In the genomic region with DNA sequence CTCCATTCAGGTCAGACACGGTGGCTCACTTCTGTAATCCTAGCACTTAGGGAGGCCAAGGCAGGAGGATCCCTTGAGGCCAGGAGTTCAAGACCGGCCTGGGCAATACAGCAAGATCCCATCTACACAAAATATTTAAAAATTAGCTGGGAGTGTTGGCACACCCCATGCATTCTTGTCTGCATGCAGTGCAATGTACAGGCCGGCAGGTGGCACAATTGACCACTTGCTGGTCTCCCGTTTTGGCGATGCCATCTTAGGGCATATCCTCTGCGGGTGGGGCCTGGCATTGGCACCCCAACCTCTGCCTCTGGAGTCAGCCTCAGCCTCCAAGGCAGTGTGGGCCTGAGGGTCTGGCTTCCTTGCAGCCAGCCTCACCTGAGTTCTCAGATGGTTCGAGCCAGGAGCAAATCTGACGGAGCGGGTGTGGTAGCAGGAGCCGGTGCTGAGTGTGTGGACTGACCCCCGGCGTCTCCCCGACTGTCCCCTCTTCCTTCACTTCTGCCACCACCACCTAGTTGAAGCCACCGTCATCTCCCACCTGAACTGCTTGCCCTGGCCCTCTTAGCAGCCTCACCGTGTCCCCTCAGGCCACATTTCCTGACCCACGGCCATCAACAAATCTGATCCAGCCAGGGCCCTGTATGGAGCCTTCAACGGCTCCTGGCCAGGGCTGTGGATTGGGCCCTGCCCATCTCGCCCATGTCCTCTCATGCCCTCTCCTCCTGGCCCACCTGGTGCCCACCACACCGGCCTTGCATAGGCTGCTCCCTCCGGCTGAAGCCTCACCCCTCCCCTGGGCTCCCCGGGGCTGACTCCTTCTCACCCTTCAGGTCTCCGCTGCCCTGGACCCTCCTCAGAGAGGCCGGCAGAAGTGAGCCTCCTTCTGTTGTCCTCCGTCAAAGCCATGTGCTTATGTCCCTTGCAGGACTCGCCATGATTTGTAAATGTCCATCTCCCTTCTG, we compare ENCODE assay signal across 8 cellular contexts. TPM values are rescaled to one million over a fixed set of nuclear protein-coding genes. Genes with fewer than 3 reads are reported as not detected.
DNase-seq lines count a peak whose midpoint lies in the region; ATAC-seq and TF ChIP-seq lines count a peak whose summit lies in the region.

No MANE protein-coding gene starts in this region.

- no peaks in the 10 kb centered on the region for H4K20me1 ChIP-seq in OCI-LY1 (ENCODE audit: insufficient read depth, low read length)

- no peaks in the 10 kb centered on the region for H3K79me2 ChIP-seq in OCI-LY1 (ENCODE audit: insufficient read depth, low read length)

- intact Hi-C loops in testis (cut with DNase I; ENCODE audit: low total_unique reads) = loop anchor here (10.0 kb wide), 1 partner anchor 392 kb away; no protein-coding TSS in a partner anchor

- no peaks in the 10 kb centered on the region for H3K36me3 ChIP-seq in BE2C
- no peaks in the 10 kb centered on the region for H3K36me3 ChIP-seq in OCI-LY1 (ENCODE audit: insufficient read depth, low read length)
- no peaks in the 10 kb centered on the region for H3K36me3 ChIP-seq in testis (ENCODE audit: low read depth, missing control alignments)

- H3K4me3 ChIP-seq in BE2C (ENCODE audit: low read depth, low read length) (no peak overlapping the region), OCI-LY1 (ENCODE audit: low read depth, low read length, poor library complexity, severe bottlenecking) (no peak overlapping the region), testis (no peak overlapping the region)

- H3K27me3 ChIP-seq in BE2C (no peaks in the 10 kb centered on the region), OCI-LY1 (ENCODE audit: insufficient read depth, low read length) (no peaks in the 10 kb centered on the region), testis (no peaks in the 10 kb centered on the region)

- TF ChIP-seq CTCF in BE2C (IDR thresholded peaks at IDR 0.05; ENCODE audit: low read depth, low read length) (peak; percentile 92), OCI-LY1 (IDR thresholded peaks at IDR 0.05; ENCODE audit: low read length) (peak; percentile 96), testis (IDR thresholded peaks at IDR 0.05) (peak; percentile 67 to 85 (median 82))

- no peak overlapping the region for H3K4me2 ChIP-seq in OCI-LY1 (ENCODE audit: low read length)

- H3K9me2 ChIP-seq in OCI-LY1 (ENCODE audit: low read depth, low read length) = no peaks in the 10 kb centered on the region

- H3K4me1 ChIP-seq in BE2C = no peaks in the 10 kb centered on the region
- no peaks in the 10 kb centered on the region for H3K4me1 ChIP-seq in OCI-LY1 (ENCODE audit: insufficient read depth, low read length, severe bottlenecking)
- no peaks in the 10 kb centered on the region for H3K4me1 ChIP-seq in testis

- no peak for TF ChIP-seq POLR2A in testis (IDR thresholded peaks at IDR 0.05)

- H3K9me3 ChIP-seq in BE2C (no peaks in the 10 kb centered on the region), OCI-LY1 (ENCODE audit: low read length) (no peaks in the 10 kb centered on the region), testis (no peaks in the 10 kb centered on the region)

- DNase-seq in BE2C (peak; percentile 60), HCEC 1CT (peak; percentile 40), activated T-cell treated with anti-CD3 and anti-CD28 coated beads for 4 hours (peak; percentile 59), fibroblast of gingiva (ENCODE audit: low read depth) (peak; percentile 34), non-pigmented ciliary epithelial cell (ENCODE audit: low read depth) (peak; percentile 9), testis (peak; percentile 51)

- 72 to 79% methylated on average over 21 to 25 of the region's 25 CpGs for WGBS in testis, 2 donors

- H2AFZ ChIP-seq in OCI-LY1 (ENCODE audit: low read length) = no peak overlapping the region

- no peak overlapping the region for H3K9ac ChIP-seq in OCI-LY1 (ENCODE audit: low read length)

- no peaks in the 10 kb centered on the region for H3F3A ChIP-seq in OCI-LY1 (ENCODE audit: insufficient read depth, low read length)

- no peak for ATAC-seq in GM21717 (IDR thresholded peaks at IDR 0.05; ENCODE audit: unreplicated experiment)

- H3K27ac ChIP-seq in OCI-LY1 (ENCODE audit: low read depth, low read length, poor library complexity, severe bottlenecking) (no peak overlapping the region), testis (no peak overlapping the region)

RNA-seq across cellular contexts. Expression of a gene that starts 44.0 kb away (rescaled TPM):
- not detected for polyA plus RNA-seq in BE2C (2012; ENCODE audit: insufficient read depth, insufficient read length, low read depth)
- total RNA-seq in testis = 1 to 10 TPM; 4.9 to 9.5 TPM
- 6.3 TPM for polyA plus RNA-seq in testis (ENCODE audit: insufficient read depth, low read depth, low replicate concordance)

Comparison
In these comparisons a context has a peak if more than half of its experiments do, and no peak if none do; other contexts are left out.
1. DNase-seq: peak in every context shown above with its lines; median percentile 60 in BE2C; 59 in activated T-cell treated with anti-CD3 and anti-CD28 coated beads for 4 hours; 51 in testis; 40 in HCEC 1CT; 34 in fibroblast of gingiva; 9 in non-pigmented ciliary epithelial cell.